3 cellular contexts compared by ENCODE assay signal in genomic region chr22:25174156-25174887, GRCh38.
TF ChIP-seq lines count a peak whose summit lies in the region.

No MANE protein-coding gene starts in this region.

TF ChIP-seq in HepG2, 621 proteins besides CTCF, POLR2A, EP300 and RAD21:
- peak; percentile 51; the same call in 1 of the 2 replicates for TF ChIP-seq ZNF768 (CRISPR knock-in tag; IDR thresholded peaks at IDR 0.05)
- no peak for TF ChIP-seq ZNF558 (CRISPR knock-in tag; IDR thresholded peaks at IDR 0.05; ENCODE audit: borderline replicate concordance)

TF ChIP-seq in HEK293, 187 proteins besides CTCF, POLR2A, EP300 and RAD21:
- no peak for TF ChIP-seq YY1 (tag by site-specific recombination; IDR thresholded peaks at IDR 0.05)
- peak; percentile 53; the same call in 1 of the 2 replicates for TF ChIP-seq ZNF768 (tag by site-specific recombination; IDR thresholded peaks at IDR 0.05)
TF ChIP-seq in HEK293: peak in this region for 1.

TF ChIP-seq in K562, 482 proteins besides CTCF, POLR2A, EP300 and RAD21:
- TF ChIP-seq ELK1 (CRISPR knock-in tag; IDR thresholded peaks at IDR 0.05) (no peak), ZFP36 (IDR thresholded peaks at IDR 0.05; ENCODE audit: low read depth, low read length, partially characterized antibody) (peak; percentile 55), RBM25 (IDR thresholded peaks at IDR 0.05; ENCODE audit: low read depth, low read length, severe bottlenecking) (peak; percentile 80)
TF ChIP-seq in K562: peak in this region for 2.
